Comparison of ENCODE assay signal across 25 cellular contexts in the genomic region with DNA sequence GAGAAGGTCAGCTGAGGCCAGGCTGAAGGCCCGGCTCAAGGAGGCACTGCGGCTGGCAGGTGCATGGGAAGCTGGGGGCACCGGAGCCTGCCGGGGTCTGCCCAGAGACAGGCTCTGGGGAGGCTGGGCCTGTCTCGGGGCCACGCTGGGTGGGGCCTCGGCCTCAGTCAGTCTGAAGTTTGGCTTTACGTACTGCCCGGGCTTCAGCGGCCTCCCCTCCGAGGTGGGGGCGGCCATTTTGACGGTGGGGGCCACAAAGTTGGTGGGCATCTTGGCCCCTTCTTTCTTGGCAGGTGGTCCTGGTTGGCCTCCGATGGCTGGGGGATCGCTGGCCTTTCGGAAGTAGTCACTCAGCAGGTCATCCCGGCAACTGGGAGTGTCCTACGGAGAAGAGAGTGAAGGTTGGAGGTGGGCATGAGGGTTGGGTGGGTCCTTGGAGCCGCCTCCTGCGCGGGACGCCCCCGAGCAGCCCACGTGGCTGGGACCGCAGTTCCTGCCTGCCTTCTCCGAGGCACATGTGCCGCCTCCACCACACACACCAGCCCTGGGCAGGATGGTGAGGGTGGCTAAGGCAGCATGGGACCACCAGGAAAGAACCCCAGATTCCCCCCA. TPM values are rescaled to one million over a fixed set of nuclear protein-coding genes. Genes with fewer than 3 reads are reported as not detected.
"Had no signal": no experiment of that assay in that cellular context is flagged by ENCODE, and none has a peak within 500 bp of the region (broad histone marks: within the 10 kb centered on the region; RNA-seq: fewer than 3 reads in every experiment).

No MANE protein-coding gene starts in this region.

- H3K9me3 Mint-ChIP-seq: activated CD4-positive, alpha-beta T cell treated with anti-CD3 and anti-CD28 coated beads, Interleukin-2, amount 10 ng/mL, durations not matched to agents 24 days and 14 days; activated CD8-positive, alpha-beta T cell treated with anti-CD3 and anti-CD28 coated beads for 36 hours; activated naive CD4-positive, alpha-beta T cell treated with anti-CD3 and anti-CD28 coated beads for 36 hours; activated naive CD4-positive, alpha-beta T cell treated with anti-CD3 and anti-CD28 coated beads, Interleukin-2, amount 50 U/mL, for 72 hours; activated T-helper 1 cell treated with anti-CD3 and anti-CD28 coated beads, Interleukin-12 subunit alpha, Interleukin-12 subunit beta, Interleukin-2, Interleukin-4 antibody, amounts not matched to agents 30 ng/mL and 10 ng/mL and 1 ng/mL, durations not matched to agents 14 hours and 24 hours and 36 hours; brain; T-helper 1 cell treated with Interleukin-12 subunit alpha and Interleukin-12 subunit beta and Interleukin-4 antibody, amounts not matched to agents 30 μg/mL and 1 μg/mL, for 36 hours; T-helper 2 cell treated with Interferon-gamma antibody and Interleukin-4, amounts not matched to agents 5 μg/mL and 100 μg/mL, for 36 hours had no signal

- H3K27ac ChIP-seq: adrenal gland, SJSA1 had no signal

- DNase-seq: activated CD4-positive, alpha-beta T cell treated with anti-CD3 and anti-CD28 coated beads, Interleukin-2, amount 10 ng/mL, durations not matched to agents 24 days and 14 days; activated CD4-positive, alpha-beta T cell treated with anti-CD3 and anti-CD28 coated beads, Interleukin-2, amount 50 U/mL, for 4 hours; activated CD8-positive, alpha-beta T cell treated with anti-CD3 and anti-CD28 coated beads for 36 hours; activated gamma-delta T cell treated with Interleukin-2 at 50 U/mL for 16 hours; activated naive CD4-positive, alpha-beta T cell treated with anti-CD3 and anti-CD28 coated beads for 36 hours; activated T-cell treated with anti-CD3 and anti-CD28 coated beads, Interleukin-2, amount 50 U/mL, for 1 hour; adrenal gland; NCI-H1092 treated with DMSO at 0.1 percent for 48 hours; NCI-H146; NCI-H2029 treated with DMSO at 0.1 percent for 48 hours; NCI-H2171 treated with DMSO at 0.1 percent for 48 hours; NCI-H226; NCI-H446 treated with DMSO at 0.1 percent for 48 hours; NCI-H524 treated with DMSO at 0.1 percent for 48 hours; SHP77 treated with DMSO at 0.1 percent for 48 hours had no signal

- H3K9ac ChIP-seq: SK-N-SH had no signal

- ATAC-seq: activated CD8-positive, alpha-beta T cell treated with anti-CD3 and anti-CD28 coated beads for 36 hours; activated naive CD4-positive, alpha-beta T cell treated with anti-CD3 and anti-CD28 coated beads, Interleukin-2, amount 50 U/mL, for 72 hours; Panc1 had no signal

- H3K27ac Mint-ChIP-seq: activated CD4-positive, alpha-beta T cell treated with anti-CD3 and anti-CD28 coated beads, Interleukin-2, amount 10 ng/mL, durations not matched to agents 24 days and 14 days; activated naive CD4-positive, alpha-beta T cell treated with anti-CD3 and anti-CD28 coated beads for 36 hours; activated T-helper 1 cell treated with anti-CD3 and anti-CD28 coated beads, Interleukin-12 subunit alpha, Interleukin-12 subunit beta, Interleukin-2, Interleukin-4 antibody, amounts not matched to agents 30 ng/mL and 10 ng/mL and 1 ng/mL, durations not matched to agents 14 hours and 24 hours and 36 hours; brain; T-helper 1 cell treated with Interleukin-12 subunit alpha and Interleukin-12 subunit beta and Interleukin-4 antibody, amounts not matched to agents 30 μg/mL and 1 μg/mL, for 36 hours had no signal

- H3K4me3 ChIP-seq: adrenal gland, SJSA1 had no signal

- H3K36me3 ChIP-seq: adrenal gland, SJSA1 had no signal

- H3K27me3 Mint-ChIP-seq: activated CD4-positive, alpha-beta T cell treated with anti-CD3 and anti-CD28 coated beads, Interleukin-2, amount 10 ng/mL, durations not matched to agents 24 days and 14 days; activated CD8-positive, alpha-beta T cell treated with anti-CD3 and anti-CD28 coated beads for 36 hours had no signal

- H3K27me3 ChIP-seq: adrenal gland, SJSA1 had no signal

- H3K4me2 ChIP-seq: SK-N-SH had no signal

- H3K9me3 ChIP-seq: adrenal gland, SJSA1, SK-N-SH had no signal

- H3K4me3 Mint-ChIP-seq: activated CD4-positive, alpha-beta T cell treated with anti-CD3 and anti-CD28 coated beads, Interleukin-2, amount 10 ng/mL, durations not matched to agents 24 days and 14 days; activated CD8-positive, alpha-beta T cell treated with anti-CD3 and anti-CD28 coated beads for 36 hours; activated naive CD4-positive, alpha-beta T cell treated with anti-CD3 and anti-CD28 coated beads for 36 hours; activated T-helper 1 cell treated with anti-CD3 and anti-CD28 coated beads, Interleukin-12 subunit alpha, Interleukin-12 subunit beta, Interleukin-2, Interleukin-4 antibody, amounts not matched to agents 30 ng/mL and 10 ng/mL and 1 ng/mL, durations not matched to agents 14 hours and 24 hours and 36 hours; brain; T-helper 1 cell treated with Interleukin-12 subunit alpha and Interleukin-12 subunit beta and Interleukin-4 antibody, amounts not matched to agents 30 μg/mL and 1 μg/mL, for 36 hours; T-helper 2 cell treated with Interferon-gamma antibody and Interleukin-4, amounts not matched to agents 5 μg/mL and 100 μg/mL, for 36 hours had no signal

- FAIRE-seq: bronchial epithelial cell, TTC549 had no signal

RNA-seq across cellular contexts. Expression of a gene that starts 28.9 kb away (rescaled TPM):
- total RNA-seq: SJSA1 had no signal
